ENCODE assay signal across 18 cellular contexts in the genomic region with DNA sequence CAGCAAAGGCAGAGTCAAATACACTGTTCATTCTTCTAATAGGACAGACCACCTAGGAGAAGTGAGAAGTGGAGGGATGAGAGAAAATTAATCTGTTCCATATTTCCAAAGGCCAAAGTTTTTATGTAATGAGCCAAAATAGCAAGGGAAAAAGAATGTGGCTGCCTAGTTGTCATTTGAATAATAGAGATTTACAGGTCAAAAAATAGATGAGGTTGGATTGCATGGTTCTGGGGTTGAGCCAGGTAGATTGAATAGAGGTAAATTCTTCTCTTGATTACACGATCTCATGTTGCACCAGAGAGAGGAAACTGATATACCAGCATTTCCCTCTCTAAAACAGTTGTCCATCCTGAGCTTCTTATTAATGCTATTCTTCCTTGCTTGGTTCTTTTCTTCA.
DNase-seq lines count a peak whose midpoint lies in the region.
"Had no signal": no experiment of that assay in that cellular context is flagged by ENCODE, and none has a peak within 500 bp of the region (broad histone marks: within the 10 kb centered on the region; RNA-seq: fewer than 3 reads in every experiment).

No MANE protein-coding gene starts in this region.

- peak; percentile 21 for DNase-seq in NCI-H1105 treated with DMSO at 0.1 percent for 48 hours (lab: John Stamatoyannopoulos, UW)
- DNase-seq in NCI-H1105 (lab: John Stamatoyannopoulos, UW): no peak
- DNase-seq in COR-L47 (lab: John Stamatoyannopoulos, UW): peak; percentile 35
- peak; percentile 41 for DNase-seq in NCI-H2029 (lab: John Stamatoyannopoulos, UW)
- peak; percentile 81 for DNase-seq in NCI-H69 (lab: John Stamatoyannopoulos, UW)
- DNase-seq in OCI-M1 (lab: John Stamatoyannopoulos, UW): no peak
- no peak for DNase-seq in activated CD8-positive, alpha-beta memory T cell treated with anti-CD3 and anti-CD28 coated beads, Interleukin-2, amount 50 U/mL, for 4 hours
- DNase-seq: 8988T; CD4-positive, alpha-beta memory T cell; EL; GF-D8; IMR-90; MV-4-11; NCI-H1694; NCI-H226; NCI-H510A treated with DMSO at 0.1 percent for 48 hours; PC-3; T-helper 9 cell had no signal

Comparison
In these comparisons a context has a peak if more than half of its experiments do, and no peak if none do; other contexts are left out.
1. DNase-seq: peak in NCI-H1105 treated with DMSO at 0.1 percent for 48 hours (single experiment), COR-L47 (single experiment), NCI-H2029 (single experiment) and NCI-H69 (single experiment); none in NCI-H1105 (single experiment), OCI-M1 (single experiment) and activated CD8-positive, alpha-beta memory T cell treated with anti-CD3 and anti-CD28 coated beads, Interleukin-2, amount 50 U/mL, for 4 hours (single experiment).